1 cellular context compared by ENCODE assay signal in the genomic region with DNA sequence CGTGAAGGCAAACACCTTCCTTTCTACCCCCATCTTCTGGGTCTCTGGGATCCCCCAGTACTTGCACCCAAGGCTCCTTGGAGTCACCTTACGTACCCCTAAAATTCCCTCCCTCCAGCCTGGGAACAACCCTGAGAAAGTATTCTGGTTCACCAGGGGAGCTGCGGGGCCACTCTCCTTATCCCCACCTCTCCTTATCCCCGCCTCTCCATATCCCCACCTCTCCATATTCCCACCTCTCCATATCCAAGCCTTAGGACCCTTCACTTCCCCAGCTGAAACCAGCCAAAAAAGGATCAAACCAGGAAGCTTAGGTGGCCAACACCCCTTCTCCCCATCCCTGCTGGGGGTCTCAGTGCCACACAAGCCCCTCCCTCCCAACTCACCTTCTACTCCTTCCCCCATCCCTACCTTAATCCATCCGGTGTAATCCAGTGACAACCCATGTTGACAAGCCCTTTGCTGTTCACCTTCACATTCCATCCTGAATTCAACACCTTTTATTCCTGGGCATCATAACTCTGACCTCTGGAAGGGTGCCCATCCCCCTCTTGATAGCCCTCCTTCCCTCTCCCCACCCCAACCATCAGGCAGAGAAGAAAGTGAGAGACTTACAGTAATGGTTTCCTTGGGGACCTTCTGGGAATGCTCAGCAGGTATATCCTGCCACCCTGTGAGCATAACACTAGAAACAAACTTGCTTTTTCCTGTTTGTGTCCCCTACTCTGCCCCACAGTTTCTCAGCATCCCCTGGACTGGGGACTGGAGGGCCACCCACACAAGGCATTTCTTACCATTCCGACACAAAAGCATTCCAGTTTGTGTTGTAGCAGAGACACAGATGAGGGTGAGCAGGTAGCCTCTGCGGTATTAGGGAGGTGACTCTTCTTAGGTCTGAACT.
TF ChIP-seq lines count a peak whose summit lies in the region.

No MANE protein-coding gene starts in this region.

TF ChIP-seq in GM23338, 12 proteins besides CTCF, POLR2A, EP300 and RAD21:
- no peak for TF ChIP-seq EZH2phosphoT487 (IDR thresholded peaks at IDR 0.05; ENCODE audit: unreplicated experiment)
- TF ChIP-seq POLR2AphosphoS5 (IDR thresholded peaks at IDR 0.05; ENCODE audit: low read depth) = 0 out of 2 replicates have a peak, but pooled peaks have one; percentile 20
- TF ChIP-seq, protein P1, sequence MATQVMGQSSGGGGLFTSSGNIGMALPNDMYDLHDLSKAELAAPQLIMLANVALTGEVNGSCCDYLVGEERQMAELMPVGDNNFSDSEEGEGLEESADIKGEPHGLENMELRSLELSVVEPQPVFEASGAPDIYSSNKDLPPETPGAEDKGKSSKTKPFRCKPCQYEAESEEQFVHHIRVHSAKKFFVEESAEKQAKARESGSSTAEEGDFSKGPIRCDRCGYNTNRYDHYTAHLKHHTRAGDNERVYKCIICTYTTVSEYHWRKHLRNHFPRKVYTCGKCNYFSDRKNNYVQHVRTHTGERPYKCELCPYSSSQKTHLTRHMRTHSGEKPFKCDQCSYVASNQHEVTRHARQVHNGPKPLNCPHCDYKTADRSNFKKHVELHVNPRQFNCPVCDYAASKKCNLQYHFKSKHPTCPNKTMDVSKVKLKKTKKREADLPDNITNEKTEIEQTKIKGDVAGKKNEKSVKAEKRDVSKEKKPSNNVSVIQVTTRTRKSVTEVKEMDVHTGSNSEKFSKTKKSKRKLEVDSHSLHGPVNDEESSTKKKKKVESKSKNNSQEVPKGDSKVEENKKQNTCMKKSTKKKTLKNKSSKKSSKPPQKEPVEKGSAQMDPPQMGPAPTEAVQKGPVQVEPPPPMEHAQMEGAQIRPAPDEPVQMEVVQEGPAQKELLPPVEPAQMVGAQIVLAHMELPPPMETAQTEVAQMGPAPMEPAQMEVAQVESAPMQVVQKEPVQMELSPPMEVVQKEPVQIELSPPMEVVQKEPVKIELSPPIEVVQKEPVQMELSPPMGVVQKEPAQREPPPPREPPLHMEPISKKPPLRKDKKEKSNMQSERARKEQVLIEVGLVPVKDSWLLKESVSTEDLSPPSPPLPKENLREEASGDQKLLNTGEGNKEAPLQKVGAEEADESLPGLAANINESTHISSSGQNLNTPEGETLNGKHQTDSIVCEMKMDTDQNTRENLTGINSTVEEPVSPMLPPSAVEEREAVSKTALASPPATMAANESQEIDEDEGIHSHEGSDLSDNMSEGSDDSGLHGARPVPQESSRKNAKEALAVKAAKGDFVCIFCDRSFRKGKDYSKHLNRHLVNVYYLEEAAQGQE (IDR thresholded peaks at IDR 0.05; ENCODE audit: unreplicated experiment) = no peak
- TF ChIP-seq EZH2 (IDR thresholded peaks at IDR 0.05; ENCODE audit: low read depth, unreplicated experiment) = no peak
- TF ChIP-seq, protein P2, sequence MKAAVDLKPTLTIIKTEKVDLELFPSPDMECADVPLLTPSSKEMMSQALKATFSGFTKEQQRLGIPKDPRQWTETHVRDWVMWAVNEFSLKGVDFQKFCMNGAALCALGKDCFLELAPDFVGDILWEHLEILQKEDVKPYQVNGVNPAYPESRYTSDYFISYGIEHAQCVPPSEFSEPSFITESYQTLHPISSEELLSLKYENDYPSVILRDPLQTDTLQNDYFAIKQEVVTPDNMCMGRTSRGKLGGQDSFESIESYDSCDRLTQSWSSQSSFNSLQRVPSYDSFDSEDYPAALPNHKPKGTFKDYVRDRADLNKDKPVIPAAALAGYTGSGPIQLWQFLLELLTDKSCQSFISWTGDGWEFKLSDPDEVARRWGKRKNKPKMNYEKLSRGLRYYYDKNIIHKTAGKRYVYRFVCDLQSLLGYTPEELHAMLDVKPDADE (IDR thresholded peaks at IDR 0.05) = no peak
- TF ChIP-seq, protein P3, sequence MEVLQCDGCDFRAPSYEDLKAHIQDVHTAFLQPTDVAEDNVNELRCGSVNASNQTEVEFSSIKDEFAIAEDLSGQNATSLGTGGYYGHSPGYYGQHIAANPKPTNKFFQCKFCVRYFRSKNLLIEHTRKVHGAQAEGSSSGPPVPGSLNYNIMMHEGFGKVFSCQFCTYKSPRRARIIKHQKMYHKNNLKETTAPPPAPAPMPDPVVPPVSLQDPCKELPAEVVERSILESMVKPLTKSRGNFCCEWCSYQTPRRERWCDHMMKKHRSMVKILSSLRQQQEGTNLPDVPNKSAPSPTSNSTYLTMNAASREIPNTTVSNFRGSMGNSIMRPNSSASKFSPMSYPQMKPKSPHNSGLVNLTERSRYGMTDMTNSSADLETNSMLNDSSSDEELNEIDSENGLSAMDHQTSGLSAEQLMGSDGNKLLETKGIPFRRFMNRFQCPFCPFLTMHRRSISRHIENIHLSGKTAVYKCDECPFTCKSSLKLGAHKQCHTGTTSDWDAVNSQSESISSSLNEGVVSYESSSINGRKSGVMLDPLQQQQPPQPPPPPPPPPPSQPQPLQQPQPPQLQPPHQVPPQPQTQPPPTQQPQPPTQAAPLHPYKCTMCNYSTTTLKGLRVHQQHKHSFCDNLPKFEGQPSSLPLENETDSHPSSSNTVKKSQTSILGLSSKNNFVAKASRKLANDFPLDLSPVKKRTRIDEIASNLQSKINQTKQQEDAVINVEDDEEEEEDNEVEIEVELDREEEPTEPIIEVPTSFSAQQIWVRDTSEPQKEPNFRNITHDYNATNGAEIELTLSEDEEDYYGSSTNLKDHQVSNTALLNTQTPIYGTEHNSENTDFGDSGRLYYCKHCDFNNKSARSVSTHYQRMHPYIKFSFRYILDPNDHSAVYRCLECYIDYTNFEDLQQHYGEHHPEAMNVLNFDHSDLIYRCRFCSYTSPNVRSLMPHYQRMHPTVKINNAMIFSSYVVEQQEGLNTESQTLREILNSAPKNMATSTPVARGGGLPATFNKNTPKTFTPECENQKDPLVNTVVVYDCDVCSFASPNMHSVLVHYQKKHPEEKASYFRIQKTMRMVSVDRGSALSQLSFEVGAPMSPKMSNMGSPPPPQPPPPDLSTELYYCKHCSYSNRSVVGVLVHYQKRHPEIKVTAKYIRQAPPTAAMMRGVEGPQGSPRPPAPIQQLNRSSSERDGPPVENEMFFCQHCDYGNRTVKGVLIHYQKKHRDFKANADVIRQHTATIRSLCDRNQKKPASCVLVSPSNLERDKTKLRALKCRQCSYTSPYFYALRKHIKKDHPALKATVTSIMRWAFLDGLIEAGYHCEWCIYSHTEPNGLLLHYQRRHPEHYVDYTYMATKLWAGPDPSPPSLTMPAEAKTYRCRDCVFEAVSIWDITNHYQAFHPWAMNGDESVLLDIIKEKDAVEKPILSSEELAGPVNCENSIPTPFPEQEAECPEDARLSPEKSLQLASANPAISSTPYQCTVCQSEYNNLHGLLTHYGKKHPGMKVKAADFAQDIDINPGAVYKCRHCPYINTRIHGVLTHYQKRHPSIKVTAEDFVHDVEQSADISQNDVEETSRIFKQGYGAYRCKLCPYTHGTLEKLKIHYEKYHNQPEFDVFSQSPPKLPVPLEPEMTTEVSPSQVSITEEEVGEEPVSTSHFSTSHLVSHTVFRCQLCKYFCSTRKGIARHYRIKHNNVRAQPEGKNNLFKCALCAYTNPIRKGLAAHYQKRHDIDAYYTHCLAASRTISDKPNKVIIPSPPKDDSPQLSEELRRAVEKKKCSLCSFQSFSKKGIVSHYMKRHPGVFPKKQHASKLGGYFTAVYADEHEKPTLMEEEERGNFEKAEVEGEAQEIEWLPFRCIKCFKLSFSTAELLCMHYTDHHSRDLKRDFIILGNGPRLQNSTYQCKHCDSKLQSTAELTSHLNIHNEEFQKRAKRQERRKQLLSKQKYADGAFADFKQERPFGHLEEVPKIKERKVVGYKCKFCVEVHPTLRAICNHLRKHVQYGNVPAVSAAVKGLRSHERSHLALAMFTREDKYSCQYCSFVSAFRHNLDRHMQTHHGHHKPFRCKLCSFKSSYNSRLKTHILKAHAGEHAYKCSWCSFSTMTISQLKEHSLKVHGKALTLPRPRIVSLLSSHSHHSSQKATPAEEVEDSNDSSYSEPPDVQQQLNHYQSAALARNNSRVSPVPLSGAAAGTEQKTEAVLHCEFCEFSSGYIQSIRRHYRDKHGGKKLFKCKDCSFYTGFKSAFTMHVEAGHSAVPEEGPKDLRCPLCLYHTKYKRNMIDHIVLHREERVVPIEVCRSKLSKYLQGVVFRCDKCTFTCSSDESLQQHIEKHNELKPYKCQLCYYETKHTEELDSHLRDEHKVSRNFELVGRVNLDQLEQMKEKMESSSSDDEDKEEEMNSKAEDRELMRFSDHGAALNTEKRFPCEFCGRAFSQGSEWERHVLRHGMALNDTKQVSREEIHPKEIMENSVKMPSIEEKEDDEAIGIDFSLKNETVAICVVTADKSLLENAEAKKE (CRISPR knock-in tag; IDR thresholded peaks at IDR 0.05) = no peak
- TF ChIP-seq ZNF114 (CRISPR knock-in tag; IDR thresholded peaks at IDR 0.05) = no peak
- TF ChIP-seq ZNF331 (CRISPR knock-in tag; IDR thresholded peaks at IDR 0.05; ENCODE audit: low read depth) = no peak
